ENCODE assay signal across 1 cellular context in the genomic region with DNA sequence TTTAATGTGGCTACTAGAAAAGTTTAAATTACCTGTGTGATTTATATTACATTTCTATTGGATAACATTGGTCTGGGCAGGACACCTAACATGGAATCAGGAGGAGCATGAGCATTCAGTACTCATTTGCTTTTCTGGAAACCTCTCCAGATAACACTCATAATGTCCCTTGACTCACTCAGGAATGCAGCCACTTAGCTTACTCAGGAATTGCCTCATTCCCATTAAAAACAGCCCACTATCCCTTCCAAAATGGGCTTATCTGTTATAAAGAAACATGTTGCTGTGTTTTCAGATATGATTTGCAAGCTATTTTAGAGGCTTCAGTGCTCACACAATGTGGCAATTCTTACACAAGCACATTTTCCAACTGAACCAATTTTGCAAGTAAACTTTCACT.
TF ChIP-seq lines count a peak whose summit lies in the region.

No MANE protein-coding gene starts in this region.

TF ChIP-seq in K562, 482 proteins besides CTCF, POLR2A, EP300 and RAD21 (continued from another document and continues in another):
- no peak for TF ChIP-seq HNRNPUL1 (IDR thresholded peaks at IDR 0.05; ENCODE audit: low read length)
- TF ChIP-seq ZSCAN32 (CRISPR knock-in tag; IDR thresholded peaks at IDR 0.05), result no peak
- TF ChIP-seq, protein P1, sequence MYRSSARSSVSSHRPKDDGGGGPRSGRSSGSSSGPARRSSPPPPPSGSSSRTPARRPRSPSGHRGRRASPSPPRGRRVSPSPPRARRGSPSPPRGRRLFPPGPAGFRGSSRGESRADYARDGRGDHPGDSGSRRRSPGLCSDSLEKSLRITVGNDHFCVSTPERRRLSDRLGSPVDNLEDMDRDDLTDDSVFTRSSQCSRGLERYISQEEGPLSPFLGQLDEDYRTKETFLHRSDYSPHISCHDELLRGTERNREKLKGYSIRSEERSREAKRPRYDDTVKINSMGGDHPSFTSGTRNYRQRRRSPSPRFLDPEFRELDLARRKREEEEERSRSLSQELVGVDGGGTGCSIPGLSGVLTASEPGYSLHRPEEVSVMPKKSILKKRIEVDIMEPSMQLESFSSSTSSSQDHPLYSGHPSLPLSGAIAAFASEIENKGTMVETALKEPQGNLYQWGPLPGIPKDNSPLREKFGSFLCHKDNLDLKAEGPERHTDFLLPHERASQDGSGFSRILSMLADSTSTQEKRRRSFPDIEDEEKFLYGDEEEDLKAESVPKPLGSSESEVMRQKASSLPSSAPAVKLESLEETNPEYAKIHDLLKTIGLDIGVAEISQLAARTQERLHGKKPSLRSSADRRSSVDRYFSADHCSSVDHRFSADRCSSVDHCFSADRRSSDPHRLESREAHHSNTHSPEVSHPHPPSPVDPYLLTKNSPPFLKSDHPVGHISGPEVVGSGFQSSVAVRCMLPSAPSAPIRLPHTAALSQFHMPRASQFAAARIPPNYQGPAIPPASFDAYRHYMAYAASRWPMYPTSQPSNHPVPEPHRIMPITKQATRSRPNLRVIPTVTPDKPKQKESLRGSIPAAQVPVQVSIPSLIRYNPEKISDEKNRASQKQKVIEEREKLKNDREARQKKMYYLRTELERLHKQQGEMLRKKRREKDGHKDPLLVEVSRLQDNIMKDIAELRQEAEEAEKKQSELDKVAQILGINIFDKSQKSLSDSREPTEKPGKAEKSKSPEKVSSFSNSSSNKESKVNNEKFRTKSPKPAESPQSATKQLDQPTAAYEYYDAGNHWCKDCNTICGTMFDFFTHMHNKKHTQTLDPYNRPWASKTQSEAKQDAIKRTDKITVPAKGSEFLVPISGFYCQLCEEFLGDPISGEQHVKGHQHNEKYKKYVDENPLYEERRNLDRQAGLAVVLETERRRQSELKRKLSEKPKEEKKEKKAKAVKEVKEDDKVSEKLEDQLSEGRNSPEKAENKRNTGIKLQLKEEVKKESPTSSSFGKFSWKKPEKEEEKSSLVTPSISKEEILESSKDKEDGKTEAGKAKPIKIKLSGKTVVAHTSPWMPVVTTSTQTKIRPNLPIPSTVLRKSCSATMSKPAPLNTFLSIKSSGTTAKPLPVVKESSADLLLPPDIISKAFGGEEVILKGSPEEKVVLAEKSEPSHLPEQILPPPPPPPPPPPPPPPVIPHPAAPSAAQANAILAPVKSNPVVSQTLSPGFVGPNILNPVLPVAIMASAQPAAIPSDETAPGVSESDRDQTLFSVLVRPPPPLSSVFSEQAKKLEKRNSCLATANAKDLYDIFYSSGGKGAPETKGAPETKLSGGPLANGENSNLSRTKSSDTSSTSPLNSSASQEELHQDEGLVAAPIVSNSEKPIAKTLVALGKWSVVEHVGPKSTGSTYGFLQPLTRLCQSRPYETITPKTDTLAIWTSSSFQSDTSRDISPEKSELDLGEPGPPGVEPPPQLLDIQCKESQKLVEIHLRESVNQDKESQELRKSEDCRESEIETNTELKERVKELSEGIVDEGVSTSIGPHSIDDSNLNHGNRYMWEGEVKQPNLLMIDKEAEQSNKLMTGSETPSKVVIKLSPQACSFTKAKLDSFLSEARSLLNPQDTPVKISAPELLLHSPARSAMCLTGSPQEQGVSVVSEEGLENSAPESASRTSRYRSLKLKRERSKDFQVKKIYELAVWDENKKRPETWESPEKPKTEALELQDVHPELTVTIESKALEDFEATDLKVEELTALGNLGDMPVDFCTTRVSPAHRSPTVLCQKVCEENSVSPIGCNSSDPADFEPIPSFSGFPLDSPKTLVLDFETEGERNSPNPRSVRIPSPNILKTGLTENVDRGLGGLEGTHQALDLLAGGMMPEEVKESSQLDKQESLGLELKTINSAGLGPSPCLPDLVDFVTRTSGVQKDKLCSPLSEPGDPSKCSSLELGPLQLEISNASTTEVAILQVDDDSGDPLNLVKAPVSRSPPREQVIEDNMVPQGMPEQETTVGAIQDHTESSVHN (IDR thresholded peaks at IDR 0.05; ENCODE audit: borderline replicate concordance in 1 of 2, low read depth in 1 of 2), result peak; percentile 59 to 83; a peak in 1 of 4 replicates
- peak; percentile 20; the same call in 1 of the 2 replicates for TF ChIP-seq CBFA2T2 (conservative IDR thresholded peaks at IDR 0.05)
- TF ChIP-seq NRF1 (conservative IDR thresholded peaks at IDR 0.05 in 1 of 2, IDR thresholded peaks at IDR 0.05 in 1 of 2), result 0 out of 4 replicates have a peak, but pooled peaks of 1 of the 2 experiments have one; percentile 13
- TF ChIP-seq MAFK (IDR thresholded peaks at IDR 0.05; ENCODE audit: low read length), result no peak
- no peak for TF ChIP-seq KLF6 (CRISPR knock-in tag; IDR thresholded peaks at IDR 0.05; ENCODE audit: borderline replicate concordance)
- TF ChIP-seq, protein P2, sequence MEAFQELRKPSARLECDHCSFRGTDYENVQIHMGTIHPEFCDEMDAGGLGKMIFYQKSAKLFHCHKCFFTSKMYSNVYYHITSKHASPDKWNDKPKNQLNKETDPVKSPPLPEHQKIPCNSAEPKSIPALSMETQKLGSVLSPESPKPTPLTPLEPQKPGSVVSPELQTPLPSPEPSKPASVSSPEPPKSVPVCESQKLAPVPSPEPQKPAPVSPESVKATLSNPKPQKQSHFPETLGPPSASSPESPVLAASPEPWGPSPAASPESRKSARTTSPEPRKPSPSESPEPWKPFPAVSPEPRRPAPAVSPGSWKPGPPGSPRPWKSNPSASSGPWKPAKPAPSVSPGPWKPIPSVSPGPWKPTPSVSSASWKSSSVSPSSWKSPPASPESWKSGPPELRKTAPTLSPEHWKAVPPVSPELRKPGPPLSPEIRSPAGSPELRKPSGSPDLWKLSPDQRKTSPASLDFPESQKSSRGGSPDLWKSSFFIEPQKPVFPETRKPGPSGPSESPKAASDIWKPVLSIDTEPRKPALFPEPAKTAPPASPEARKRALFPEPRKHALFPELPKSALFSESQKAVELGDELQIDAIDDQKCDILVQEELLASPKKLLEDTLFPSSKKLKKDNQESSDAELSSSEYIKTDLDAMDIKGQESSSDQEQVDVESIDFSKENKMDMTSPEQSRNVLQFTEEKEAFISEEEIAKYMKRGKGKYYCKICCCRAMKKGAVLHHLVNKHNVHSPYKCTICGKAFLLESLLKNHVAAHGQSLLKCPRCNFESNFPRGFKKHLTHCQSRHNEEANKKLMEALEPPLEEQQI (IDR thresholded peaks at IDR 0.05), result peak; percentile 60; the same call in 1 of the 2 replicates
- peak; percentile 56; the same call in 1 of the 2 replicates for TF ChIP-seq TEAD4 (IDR thresholded peaks at IDR 0.05; ENCODE audit: low read length)
- TF ChIP-seq TEAD4 (CRISPR knock-in tag; IDR thresholded peaks at IDR 0.05; ENCODE audit: borderline replicate concordance), result no peak
- no peak for TF ChIP-seq ZNF280B (CRISPR knock-in tag; IDR thresholded peaks at IDR 0.05)
- no peak for TF ChIP-seq XRCC4 (IDR thresholded peaks at IDR 0.05; ENCODE audit: extremely low read depth, insufficient read depth, insufficient read length)
- 0 out of 2 replicates have a peak, but pooled peaks have one; percentile 37 for TF ChIP-seq SMARCA4 (IDR thresholded peaks at IDR 0.05)
- TF ChIP-seq ZNF512 (tag; IDR thresholded peaks at IDR 0.05), result no peak
- TF ChIP-seq JUND (IDR thresholded peaks at IDR 0.05; ENCODE audit: borderline replicate concordance, low read depth, low read length), result peak; percentile 47; the same call in 1 of the 2 replicates
- TF ChIP-seq JUND (tag; IDR thresholded peaks at IDR 0.05; ENCODE audit: borderline replicate concordance, low read depth, low read length), result no peak
- peak; percentile 41; the same call in 1 of the 2 replicates for TF ChIP-seq CEBPB (tag; IDR thresholded peaks at IDR 0.05)
- TF ChIP-seq, protein P3, sequence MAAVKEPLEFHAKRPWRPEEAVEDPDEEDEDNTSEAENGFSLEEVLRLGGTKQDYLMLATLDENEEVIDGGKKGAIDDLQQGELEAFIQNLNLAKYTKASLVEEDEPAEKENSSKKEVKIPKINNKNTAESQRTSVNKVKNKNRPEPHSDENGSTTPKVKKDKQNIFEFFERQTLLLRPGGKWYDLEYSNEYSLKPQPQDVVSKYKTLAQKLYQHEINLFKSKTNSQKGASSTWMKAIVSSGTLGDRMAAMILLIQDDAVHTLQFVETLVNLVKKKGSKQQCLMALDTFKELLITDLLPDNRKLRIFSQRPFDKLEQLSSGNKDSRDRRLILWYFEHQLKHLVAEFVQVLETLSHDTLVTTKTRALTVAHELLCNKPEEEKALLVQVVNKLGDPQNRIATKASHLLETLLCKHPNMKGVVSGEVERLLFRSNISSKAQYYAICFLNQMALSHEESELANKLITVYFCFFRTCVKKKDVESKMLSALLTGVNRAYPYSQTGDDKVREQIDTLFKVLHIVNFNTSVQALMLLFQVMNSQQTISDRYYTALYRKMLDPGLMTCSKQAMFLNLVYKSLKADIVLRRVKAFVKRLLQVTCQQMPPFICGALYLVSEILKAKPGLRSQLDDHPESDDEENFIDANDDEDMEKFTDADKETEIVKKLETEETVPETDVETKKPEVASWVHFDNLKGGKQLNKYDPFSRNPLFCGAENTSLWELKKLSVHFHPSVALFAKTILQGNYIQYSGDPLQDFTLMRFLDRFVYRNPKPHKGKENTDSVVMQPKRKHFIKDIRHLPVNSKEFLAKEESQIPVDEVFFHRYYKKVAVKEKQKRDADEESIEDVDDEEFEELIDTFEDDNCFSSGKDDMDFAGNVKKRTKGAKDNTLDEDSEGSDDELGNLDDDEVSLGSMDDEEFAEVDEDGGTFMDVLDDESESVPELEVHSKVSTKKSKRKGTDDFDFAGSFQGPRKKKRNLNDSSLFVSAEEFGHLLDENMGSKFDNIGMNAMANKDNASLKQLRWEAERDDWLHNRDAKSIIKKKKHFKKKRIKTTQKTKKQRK (IDR thresholded peaks at IDR 0.05; ENCODE audit: borderline replicate concordance, low read depth, low read length), result no peak
- TF ChIP-seq ARID3B (CRISPR knock-in tag; IDR thresholded peaks at IDR 0.05; ENCODE audit: borderline replicate concordance), result no peak
- TF ChIP-seq, protein P4, sequence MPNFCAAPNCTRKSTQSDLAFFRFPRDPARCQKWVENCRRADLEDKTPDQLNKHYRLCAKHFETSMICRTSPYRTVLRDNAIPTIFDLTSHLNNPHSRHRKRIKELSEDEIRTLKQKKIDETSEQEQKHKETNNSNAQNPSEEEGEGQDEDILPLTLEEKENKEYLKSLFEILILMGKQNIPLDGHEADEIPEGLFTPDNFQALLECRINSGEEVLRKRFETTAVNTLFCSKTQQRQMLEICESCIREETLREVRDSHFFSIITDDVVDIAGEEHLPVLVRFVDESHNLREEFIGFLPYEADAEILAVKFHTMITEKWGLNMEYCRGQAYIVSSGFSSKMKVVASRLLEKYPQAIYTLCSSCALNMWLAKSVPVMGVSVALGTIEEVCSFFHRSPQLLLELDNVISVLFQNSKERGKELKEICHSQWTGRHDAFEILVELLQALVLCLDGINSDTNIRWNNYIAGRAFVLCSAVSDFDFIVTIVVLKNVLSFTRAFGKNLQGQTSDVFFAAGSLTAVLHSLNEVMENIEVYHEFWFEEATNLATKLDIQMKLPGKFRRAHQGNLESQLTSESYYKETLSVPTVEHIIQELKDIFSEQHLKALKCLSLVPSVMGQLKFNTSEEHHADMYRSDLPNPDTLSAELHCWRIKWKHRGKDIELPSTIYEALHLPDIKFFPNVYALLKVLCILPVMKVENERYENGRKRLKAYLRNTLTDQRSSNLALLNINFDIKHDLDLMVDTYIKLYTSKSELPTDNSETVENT (CRISPR knock-in tag; IDR thresholded peaks at IDR 0.05), result no peak
- no peak for TF ChIP-seq ZNF785 (CRISPR knock-in tag; IDR thresholded peaks at IDR 0.05)
- peak; percentile 59 for TF ChIP-seq ARID1B (IDR thresholded peaks at IDR 0.05)
- TF ChIP-seq, protein P5, sequence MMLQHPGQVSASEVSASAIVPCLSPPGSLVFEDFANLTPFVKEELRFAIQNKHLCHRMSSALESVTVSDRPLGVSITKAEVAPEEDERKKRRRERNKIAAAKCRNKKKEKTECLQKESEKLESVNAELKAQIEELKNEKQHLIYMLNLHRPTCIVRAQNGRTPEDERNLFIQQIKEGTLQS (IDR thresholded peaks at IDR 0.05), result peak; percentile 53
- TF ChIP-seq, protein P5 (CRISPR knock-in tag; conservative IDR thresholded peaks at IDR 0.05), result no peak
- 0 out of 2 replicates have a peak, but pooled peaks have one; percentile 22 for TF ChIP-seq SOX6 (IDR thresholded peaks at IDR 0.05)
- TF ChIP-seq CBFA2T3 (IDR thresholded peaks at IDR 0.05), result peak; percentile 52
- TF ChIP-seq ELK3 (CRISPR knock-in tag; IDR thresholded peaks at IDR 0.05), result no peak
- TF ChIP-seq GATA2 (CRISPR knock-in tag; IDR thresholded peaks at IDR 0.05), result no peak
